In genomic region chr19:4669723-4670480, GRCh38 we compare ENCODE assay signal across 8 cellular contexts. TPM values are rescaled to one million over a fixed set of nuclear protein-coding genes. Genes with fewer than 3 reads are reported as not detected.
DNase-seq lines count a peak whose midpoint lies in the region; ATAC-seq, FAIRE-seq and TF ChIP-seq lines count a peak whose summit lies in the region.

TSS of gene MYDGF (minus strand) at chr19:4670342. CDS start at chr19:4670334, 8 bp downstream.

- CTCF ChIA-PET in A549 (lab: Yijun Ruan, JAX) = no interaction called here

- H3K4me3 ChIP-seq in A549 = peak within 1 kb of the TSS; percentile 98

- WGBS in A549 (ENCODE audit: missing lambda C conversion rate) = 0% methylated on average over 2 of the region's 75 CpGs

- H3K9me3 ChIP-seq in A549 = no peaks in the 10 kb centered on the region

- H3K4me2 ChIP-seq in A549 = peak within 1 kb of the TSS; percentile 99

- H3K27ac ChIP-seq in A549 (peak within 1 kb of the TSS; percentile 96 to 100), caudate nucleus (ENCODE audit: low read depth, low read length) (peak within 1 kb of the TSS; percentile 52)

- no peak for TF ChIP-seq EP300 in A549 (IDR thresholded peaks at IDR 0.05)

- peak; percentile 81 to 89 for DNase-seq in A549 (ENCODE audit: low read depth in 1 of 2, low spot score in 1 of 2)
- DNase-seq in NCI-H446 (lab: John Stamatoyannopoulos, UW) = peak; percentile 87 to 96
- DNase-seq in activated CD4-positive, CD25-positive, alpha-beta regulatory T cell (lab: John Stamatoyannopoulos, UW) = peak; percentile 84 to 96 (median 91)
- peak in 59 of 61 donors; percentile 4 to 92 (median 81) for DNase-seq in caudate nucleus (lab: John Stamatoyannopoulos, UW)
- DNase-seq in islet precursor cell = peak; percentile 92
- DNase-seq in stimulated activated CD4-positive, alpha-beta T cell treated with anti-CD3 and anti-CD28 coated beads, Interleukin-12 subunit alpha, Interleukin-12 subunit beta, amount 100 ng/mL, for 24 hours (ENCODE audit: low read depth in 2 of 2) = peak; percentile 84 to 93

- peak; percentile 80 for TF ChIP-seq POLR2A in A549 (IDR thresholded peaks at IDR 0.05; ENCODE audit: low read length)

- no peak for FAIRE-seq in A549 (lab: Jason Lieb, UNC)

- peaks cover 21% of the 10 kb centered on the region for H3K4me1 ChIP-seq in A549

- ATAC-seq in A549 = peak; percentile 95 to 96
- peak; percentile 79 for ATAC-seq in GM18868 (IDR thresholded peaks at IDR 0.05; ENCODE audit: unreplicated experiment)
- ATAC-seq in HG03175 (IDR thresholded peaks at IDR 0.05; ENCODE audit: unreplicated experiment) = peak; percentile 93

- no peak for TF ChIP-seq CTCF in A549 (IDR thresholded peaks at IDR 0.05)

- TF ChIP-seq RAD21 in A549 (conservative IDR thresholded peaks at IDR 0.05 in 1 of 2, IDR thresholded peaks at IDR 0.05 in 1 of 2) = no peak

- POLR2A ChIA-PET in A549 (lab: Yijun Ruan, JAX) = no interaction called here

TF ChIP-seq in A549, 52 proteins besides CTCF, POLR2A, EP300 and RAD21:
- TF ChIP-seq GATA3 (IDR thresholded peaks at IDR 0.05; ENCODE audit: borderline replicate concordance) (no peak), EHF (CRISPR knock-in tag; IDR thresholded peaks at IDR 0.05) (no peak), MAFK (IDR thresholded peaks at IDR 0.05; ENCODE audit: partially characterized antibody) (no peak), E2F6 (IDR thresholded peaks at IDR 0.05; ENCODE audit: borderline replicate concordance, low read depth) (no peak), USF2 (IDR thresholded peaks at IDR 0.05) (peak; percentile 95), HOXA7 (CRISPR knock-in tag; IDR thresholded peaks at IDR 0.05) (no peak), TP53 (CRISPR knock-in tag; IDR thresholded peaks at IDR 0.05) (no peak), ESRRA (IDR thresholded peaks at IDR 0.05; ENCODE audit: borderline replicate concordance, low read length) (no peak), HOXB13 (CRISPR knock-in tag; IDR thresholded peaks at IDR 0.05; ENCODE audit: low read depth) (no peak), MAX (IDR thresholded peaks at IDR 0.05) (peak; percentile 67; the same call in 1 of the 2 replicates), SREBF2 (IDR thresholded peaks at IDR 0.05) (no peak), PHF8 (IDR thresholded peaks at IDR 0.05; ENCODE audit: borderline replicate concordance, low read depth) (peak; percentile 67; the same call in 1 of the 2 replicates), CBX2 (IDR thresholded peaks at IDR 0.05; ENCODE audit: borderline replicate concordance, low read depth) (no peak), EHMT2 (IDR thresholded peaks at IDR 0.05; ENCODE audit: low read depth) (no peak), REST (IDR thresholded peaks at IDR 0.05) (no peak), POLR2AphosphoS2 (conservative IDR thresholded peaks at IDR 0.05; ENCODE audit: low read length) (no peak), BHLHE40 (IDR thresholded peaks at IDR 0.05; ENCODE audit: low read depth, low read length) (no peak), ZSCAN20 (CRISPR knock-in tag; IDR thresholded peaks at IDR 0.05) (no peak), NPAS2 (CRISPR knock-in tag; IDR thresholded peaks at IDR 0.05; ENCODE audit: borderline replicate concordance) (peak; percentile 45; the same call in 1 of the 2 replicates), BCL3 (IDR thresholded peaks at IDR 0.05) (0 out of 3 replicates have a peak, but pooled peaks have one; percentile 19), TFCP2L1 (CRISPR knock-in tag; IDR thresholded peaks at IDR 0.05) (no peak), KDM5A (IDR thresholded peaks at IDR 0.05) (peak; percentile 90), ELK1 (IDR thresholded peaks at IDR 0.05; ENCODE audit: low read depth, low read length) (no peak), JUNB (IDR thresholded peaks at IDR 0.05) (no peak), ZFP36 (IDR thresholded peaks at IDR 0.05; ENCODE audit: borderline replicate concordance, partially characterized antibody) (no peak), NFE2L2 (conservative IDR thresholded peaks at IDR 0.05; ENCODE audit: low read length) (no peak), MAZ (IDR thresholded peaks at IDR 0.05; ENCODE audit: borderline replicate concordance, low read depth, low read length) (no peak), JUN (IDR thresholded peaks at IDR 0.05) (peak in 1 of 2 experiments; percentile 72; a peak in 3 of 5 replicates), CEBPB (IDR thresholded peaks at IDR 0.05) (no peak), FOXS1 (CRISPR knock-in tag; IDR thresholded peaks at IDR 0.05) (no peak), MYC (IDR thresholded peaks at IDR 0.05; ENCODE audit: borderline replicate concordance, low read length) (no peak), CHD4 (IDR thresholded peaks at IDR 0.05; ENCODE audit: borderline replicate concordance) (no peak)

RNA-seq across cellular contexts. Expression of gene MYDGF, which starts in this region (rescaled TPM):
- 62.1 and 63.3 TPM in 2 replicates for polyA plus RNA-seq in A549 (2011; rRNA removed)
- 191 and 198 TPM in 2 replicates for polyA plus RNA-seq in A549 (2012; cell fraction: cytosol; rRNA removed)
- polyA plus RNA-seq in A549 (2012; cell fraction: nucleus; rRNA removed) = 105 and 146 TPM in 2 replicates
- polyA plus RNA-seq in A549 (2017; fragmentation: RNase III; extraction: RNeasy Plus Mini Kit Qiagen cat#74134 plus additional on column Dnase treatment) = 101 to 107 TPM (median 104 TPM) in 3 replicates
- polyA minus RNA-seq in A549 (2011; rRNA and poly(A)+ RNA removed) = 26.6 and 34.4 TPM in 2 replicates

Comparison
In these comparisons a context has a peak if more than half of its experiments do, and no peak if none do; other contexts are left out.
1. Peak in every context shown above with its lines: DNase-seq, ATAC-seq, H3K4me3 ChIP-seq and H3K27ac ChIP-seq.